In the genomic region with DNA sequence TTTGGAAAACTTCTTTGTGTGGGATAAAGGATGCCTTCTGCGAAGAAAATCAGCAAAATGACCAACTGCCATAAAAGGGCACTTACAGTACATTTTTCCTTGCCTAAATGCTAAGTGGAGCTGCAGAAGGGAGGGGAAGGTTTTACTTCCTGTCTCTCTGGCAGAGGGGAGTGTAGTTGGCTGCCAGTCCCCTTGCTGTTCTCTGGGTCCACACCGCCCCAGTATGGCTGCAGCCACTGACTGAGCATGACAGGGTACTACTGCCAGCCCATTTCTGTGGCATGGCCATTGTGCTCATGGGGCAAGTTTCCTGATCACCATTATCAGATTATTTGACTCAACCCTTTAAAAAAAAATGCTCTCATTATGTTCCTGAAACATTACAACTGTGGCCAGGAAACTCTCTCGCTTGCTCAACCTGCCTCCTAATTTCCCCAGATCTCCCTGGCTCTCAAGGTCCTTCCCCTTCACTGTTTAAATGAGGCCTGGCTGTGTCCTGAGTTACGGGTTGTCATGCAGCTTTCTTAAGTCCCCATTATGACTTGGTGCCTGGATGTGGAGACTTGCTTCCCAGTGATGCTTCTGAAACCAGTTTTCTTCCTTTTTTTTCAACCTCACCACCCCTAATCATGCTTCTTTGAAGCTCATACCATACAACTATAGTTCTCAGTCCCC, we compare ENCODE assay signal across 18 cellular contexts. TPM values are rescaled to one million over a fixed set of nuclear protein-coding genes. Genes with fewer than 3 reads are reported as not detected.
DNase-seq lines count a peak whose midpoint lies in the region; ATAC-seq and TF ChIP-seq lines count a peak whose summit lies in the region.
"Had no signal": no experiment of that assay in that cellular context is flagged by ENCODE, and none has a peak within 500 bp of the region (broad histone marks: within the 10 kb centered on the region; RNA-seq: fewer than 3 reads in every experiment).

No MANE protein-coding gene starts in this region.

- 63% methylated on average over 4 of the region's 4 CpGs for WGBS in aorta, 2 donors
- WGBS in testis, 2 donors, result 51 to 73% methylated on average over 4 of the region's 4 CpGs

- H3K4me3 Mint-ChIP-seq in immature natural killer cell, result no peak overlapping the region
- H3K4me3 Mint-ChIP-seq: T-cell had no signal

- peak overlapping the region; percentile 37 for H2AFZ ChIP-seq in fibroblast of lung (ENCODE audit: low read length)

- H3K4me1 Mint-ChIP-seq in immature natural killer cell, result no peaks in the 10 kb centered on the region

- H3K27me3 ChIP-seq in left ventricle myocardium inferior (ENCODE audit: low read depth), result no peaks in the 10 kb centered on the region
- no peaks in the 10 kb centered on the region for H3K27me3 ChIP-seq in fibroblast of lung (ENCODE audit: control insufficient read depth, insufficient read depth, low read length)
- no peaks in the 10 kb centered on the region for H3K27me3 ChIP-seq in aorta (ENCODE audit: control insufficient read depth in 1 of 2, insufficient read depth in 2 of 2, low read length in 1 of 2)
- H3K27me3 ChIP-seq in testis, result no peaks in the 10 kb centered on the region
- H3K27me3 ChIP-seq: dorsolateral prefrontal cortex, uterus had no signal

- H3K9ac ChIP-seq in fibroblast of lung (ENCODE audit: insufficient read depth, low read length), result no peak overlapping the region
- H3K9ac ChIP-seq: KMS-11 had no signal

- intact Hi-C loops in Right ventricle myocardium superior (cut with DNase I) (no loop called here), left ventricle myocardium inferior (cut with micrococcal nuclease) (loop anchor here (5.0 kb wide), 1 partner anchor 146 kb away; no protein-coding TSS in a partner anchor), aorta (cut with DNase I) (loop anchor here in 1 of 2 donors (2.0 kb wide), 1 partner anchor 144 kb away; no protein-coding TSS in a partner anchor), testis (cut with DNase I; ENCODE audit: low total_unique reads) (loop anchor here (5.0 kb wide), 1 partner anchor 146 kb away; no protein-coding TSS in a partner anchor)

- no peak overlapping the region for H3K4me2 ChIP-seq in fibroblast of lung (ENCODE audit: extremely low read depth, insufficient read depth, low read length)
- H3K4me2 ChIP-seq: KMS-11 had no signal

- no peaks in the 10 kb centered on the region for H4K20me1 ChIP-seq in fibroblast of lung (ENCODE audit: control insufficient read depth, extremely low read depth, insufficient read depth, low read length)

- TF ChIP-seq CTCF in left ventricle myocardium inferior (IDR thresholded peaks at IDR 0.05; ENCODE audit: borderline replicate concordance) (no peak), fibroblast of lung (conservative IDR thresholded peaks at IDR 0.05 in 1 of 2, IDR thresholded peaks at IDR 0.05 in 1 of 2; ENCODE audit: low read depth in 1 of 2, low read length in 2 of 2) (no peak), testis (IDR thresholded peaks at IDR 0.05) (no peak)

- ATAC-seq in Right ventricle myocardium superior (ENCODE audit: poor library complexity) (no peak), aorta (ENCODE audit: low FRiP score) (peak; percentile 57)
- ATAC-seq: activated CD4-positive, CD25-positive, alpha-beta regulatory T cell treated with anti-CD3 and anti-CD28 coated beads, Interleukin-2, amount 50 U/mL, for 24 hours; Panc1; stimulated activated naive CD8-positive, alpha-beta T cell treated with anti-CD3 and anti-CD28 coated beads, Interleukin-15, Interleukin-2, amounts not matched to agents 100 U/mL and 50 U/mL, for 24 hours; T-cell had no signal

- H3K36me3 ChIP-seq in left ventricle myocardium inferior (no peaks in the 10 kb centered on the region), fibroblast of lung (ENCODE audit: control insufficient read depth, insufficient read depth, low read length) (no peaks in the 10 kb centered on the region), aorta (ENCODE audit: control insufficient read depth in 1 of 2, insufficient read depth in 2 of 2, low read length in 1 of 2) (no peaks in the 10 kb centered on the region), testis (ENCODE audit: low read depth, missing control alignments) (no peaks in the 10 kb centered on the region)
- H3K36me3 ChIP-seq: uterus had no signal

- H3K27me3 Mint-ChIP-seq in immature natural killer cell (ENCODE audit: low read depth in 3 of 3), result peaks cover 0 to 5% (median 5%) of the 10 kb centered on the region in 3 donors

- no peak overlapping the region for H3K27ac Mint-ChIP-seq in immature natural killer cell
- H3K27ac Mint-ChIP-seq: T-cell had no signal

- H3K4me3 ChIP-seq in left ventricle myocardium inferior, result no peak overlapping the region
- no peak overlapping the region for H3K4me3 ChIP-seq in fibroblast of lung (replicated peaks in 1 of 4; ENCODE audit: control extremely low read depth in 1 of 4, insufficient read depth in 1 of 4, low read depth in 3 of 4, low read length in 4 of 4)
- H3K4me3 ChIP-seq in aorta (ENCODE audit: low read length in 2 of 2), result no peak overlapping the region
- H3K4me3 ChIP-seq in testis, result no peak overlapping the region
- H3K4me3 ChIP-seq: dorsolateral prefrontal cortex, uterus had no signal

- H3K9me3 ChIP-seq in left ventricle myocardium inferior (replicated peaks) (no peaks in the 10 kb centered on the region), fibroblast of lung (ENCODE audit: control insufficient read depth, insufficient read depth, low read depth, low read length) (no peaks in the 10 kb centered on the region), aorta (ENCODE audit: control insufficient read depth, low read length) (no peaks in the 10 kb centered on the region), testis (no peaks in the 10 kb centered on the region)
- H3K9me3 ChIP-seq: uterus had no signal

- H3K79me2 ChIP-seq in fibroblast of lung (ENCODE audit: control insufficient read depth, insufficient read depth, low read length), result no peaks in the 10 kb centered on the region

- H3K4me1 ChIP-seq in left ventricle myocardium inferior, result peaks cover 11% of the 10 kb centered on the region
- H3K4me1 ChIP-seq in fibroblast of lung (ENCODE audit: control insufficient read depth, extremely low read depth, insufficient read depth, low read length), result no peaks in the 10 kb centered on the region
- H3K4me1 ChIP-seq in aorta (ENCODE audit: control insufficient read depth in 1 of 2, insufficient read depth in 2 of 2, low read length in 2 of 2), result no peaks in the 10 kb centered on the region
- H3K4me1 ChIP-seq in testis, result peaks cover 8% of the 10 kb centered on the region
- H3K4me1 ChIP-seq: uterus had no signal

- H3K36me3 Mint-ChIP-seq in immature natural killer cell, result no peaks in the 10 kb centered on the region
- H3K36me3 Mint-ChIP-seq: T-cell had no signal

- H3K9me3 Mint-ChIP-seq in immature natural killer cell, result no peaks in the 10 kb centered on the region
- H3K9me3 Mint-ChIP-seq: T-cell had no signal

- peak; percentile 47 for DNase-seq in Right ventricle myocardium superior
- no peak for DNase-seq in left ventricle myocardium inferior
- peak; percentile 60 for DNase-seq in SKM-1 (lab: John Stamatoyannopoulos, UW; ENCODE audit: unreplicated experiment)
- no peak for DNase-seq in fibroblast of lung (ENCODE audit: low read depth in 2 of 2)
- peak in 1 of 2 donors; percentile 50 for DNase-seq in aorta
- DNase-seq in testis, result no peak
- DNase-seq in NCI-H1694 (lab: John Stamatoyannopoulos, UW), result no peak
- DNase-seq in immature natural killer cell, result no peak
- DNase-seq: activated naive CD4-positive, alpha-beta T cell treated with anti-CD3 and anti-CD28 coated beads, Interleukin-2, amount 50 U/mL, for 16 hours; NCI-H1694 treated with DMSO at 0.1 percent for 48 hours; NCI-H510A; stimulated activated naive CD8-positive, alpha-beta T cell treated with anti-CD3 and anti-CD28 coated beads, Interleukin-15, Interleukin-2, amounts not matched to agents 100 U/mL and 50 U/mL, for 24 hours; T-cell; uterus had no signal

- no peak for TF ChIP-seq POLR2A in testis (IDR thresholded peaks at IDR 0.05)

- H3K27ac ChIP-seq in left ventricle myocardium inferior (replicated peaks), result no peak overlapping the region
- no peak overlapping the region for H3K27ac ChIP-seq in fibroblast of lung (ENCODE audit: insufficient read depth, low read length)
- no peak overlapping the region for H3K27ac ChIP-seq in aorta (ENCODE audit: low read depth in 1 of 2, low read length in 2 of 2)
- no peak overlapping the region for H3K27ac ChIP-seq in testis
- H3K27ac ChIP-seq: dorsolateral prefrontal cortex, KMS-11, uterus had no signal

RNA-seq across cellular contexts. Expression of a gene that starts 34.5 kb away (rescaled TPM):
- total RNA-seq in Right ventricle myocardium superior (1.6 TPM), left ventricle myocardium inferior (0.93 TPM), fibroblast of lung (1.3 and 1.7 TPM in 2 replicates), aorta (1 to 10 TPM; 3.8 to 4.8 TPM), testis (10 to 100 TPM; 24.3 to 36.3 TPM)
- polyA plus RNA-seq in fibroblast of lung (0.09 and 0.43 TPM in 2 replicates), aorta (1 to 10 TPM; 1.1 to 1.9 TPM), testis (ENCODE audit: insufficient read depth, low read depth, low replicate concordance) (24.0 TPM), immature natural killer cell (under 1 TPM in 1 of 3 donors, not detected in 2; 0.13 TPM)
- 0.05 and 0.59 TPM in 2 replicates for polyA plus RNA-seq in fibroblast of lung (2012)
- 1.0 TPM in 1 of 2 replicates, not detected in the other for polyA minus RNA-seq in fibroblast of lung (ENCODE audit: low replicate concordance)

Comparison
In these comparisons a context has a peak if more than half of its experiments do, and no peak if none do; other contexts are left out.
1. DNase-seq: peak in Right ventricle myocardium superior (single experiment) and SKM-1 (single experiment); none in left ventricle myocardium inferior (single experiment), fibroblast of lung (0 of 2), testis (single experiment), NCI-H1694 (single experiment) and immature natural killer cell (0 of 3).